1 cellular context compared by ENCODE assay signal in the genomic region with DNA sequence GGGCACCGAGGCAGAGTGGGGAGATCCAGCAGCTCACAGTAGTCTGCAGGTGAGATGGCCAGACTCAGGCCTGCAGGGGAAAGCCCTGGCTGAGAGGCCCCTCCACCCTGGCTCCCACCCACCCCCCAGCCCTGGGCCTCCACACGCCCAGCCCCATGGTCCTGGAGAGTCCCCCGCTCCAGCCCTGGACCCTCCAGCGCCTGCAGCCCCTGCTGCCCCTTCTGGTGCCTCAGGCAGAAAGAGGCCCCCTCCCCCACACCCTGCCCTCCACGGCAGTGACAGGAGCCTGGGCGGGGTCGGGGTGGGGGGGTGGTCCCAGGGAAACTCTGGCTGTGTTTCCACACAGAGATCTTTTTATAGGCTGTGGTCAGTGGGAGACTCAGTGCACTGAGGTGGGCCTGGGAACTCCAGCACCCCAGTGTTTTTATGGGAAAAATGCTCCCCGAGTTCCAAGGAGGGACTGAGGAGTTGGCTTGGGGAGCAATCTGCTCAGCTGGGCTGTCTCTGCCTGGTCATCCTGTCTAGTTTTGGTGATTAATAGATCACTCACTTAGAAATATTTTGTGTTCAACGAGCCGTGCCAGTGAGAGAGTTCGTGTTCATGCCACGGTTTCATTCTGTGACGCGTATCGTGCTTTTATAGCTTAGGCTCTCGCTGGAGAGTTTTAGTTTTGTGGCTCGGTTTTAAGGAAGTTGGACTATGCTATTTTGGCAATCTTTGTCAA.
TF ChIP-seq lines count a peak whose summit lies in the region.

No MANE protein-coding gene starts in this region.

TF ChIP-seq in GM12878, 131 proteins besides CTCF, POLR2A, EP300 and RAD21 (continues in another document):
- TF ChIP-seq CREM (IDR thresholded peaks at IDR 0.05; ENCODE audit: low read depth), result peak; percentile 77
- no peak for TF ChIP-seq RB1 (IDR thresholded peaks at IDR 0.05; ENCODE audit: borderline replicate concordance)
- TF ChIP-seq NFIC (IDR thresholded peaks at IDR 0.05; ENCODE audit: low read depth, low read length), result peak; percentile 62
- TF ChIP-seq, protein P1, sequence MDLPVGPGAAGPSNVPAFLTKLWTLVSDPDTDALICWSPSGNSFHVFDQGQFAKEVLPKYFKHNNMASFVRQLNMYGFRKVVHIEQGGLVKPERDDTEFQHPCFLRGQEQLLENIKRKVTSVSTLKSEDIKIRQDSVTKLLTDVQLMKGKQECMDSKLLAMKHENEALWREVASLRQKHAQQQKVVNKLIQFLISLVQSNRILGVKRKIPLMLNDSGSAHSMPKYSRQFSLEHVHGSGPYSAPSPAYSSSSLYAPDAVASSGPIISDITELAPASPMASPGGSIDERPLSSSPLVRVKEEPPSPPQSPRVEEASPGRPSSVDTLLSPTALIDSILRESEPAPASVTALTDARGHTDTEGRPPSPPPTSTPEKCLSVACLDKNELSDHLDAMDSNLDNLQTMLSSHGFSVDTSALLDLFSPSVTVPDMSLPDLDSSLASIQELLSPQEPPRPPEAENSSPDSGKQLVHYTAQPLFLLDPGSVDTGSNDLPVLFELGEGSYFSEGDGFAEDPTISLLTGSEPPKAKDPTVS (IDR thresholded peaks at IDR 0.05; ENCODE audit: low read depth, low read length), result no peak
- peak; percentile 43; the same call in 1 of the 2 replicates for TF ChIP-seq ZBED1 (IDR thresholded peaks at IDR 0.05; ENCODE audit: borderline replicate concordance)
- no peak for TF ChIP-seq HCFC1 (IDR thresholded peaks at IDR 0.05; ENCODE audit: low read length)
- TF ChIP-seq, protein P2, sequence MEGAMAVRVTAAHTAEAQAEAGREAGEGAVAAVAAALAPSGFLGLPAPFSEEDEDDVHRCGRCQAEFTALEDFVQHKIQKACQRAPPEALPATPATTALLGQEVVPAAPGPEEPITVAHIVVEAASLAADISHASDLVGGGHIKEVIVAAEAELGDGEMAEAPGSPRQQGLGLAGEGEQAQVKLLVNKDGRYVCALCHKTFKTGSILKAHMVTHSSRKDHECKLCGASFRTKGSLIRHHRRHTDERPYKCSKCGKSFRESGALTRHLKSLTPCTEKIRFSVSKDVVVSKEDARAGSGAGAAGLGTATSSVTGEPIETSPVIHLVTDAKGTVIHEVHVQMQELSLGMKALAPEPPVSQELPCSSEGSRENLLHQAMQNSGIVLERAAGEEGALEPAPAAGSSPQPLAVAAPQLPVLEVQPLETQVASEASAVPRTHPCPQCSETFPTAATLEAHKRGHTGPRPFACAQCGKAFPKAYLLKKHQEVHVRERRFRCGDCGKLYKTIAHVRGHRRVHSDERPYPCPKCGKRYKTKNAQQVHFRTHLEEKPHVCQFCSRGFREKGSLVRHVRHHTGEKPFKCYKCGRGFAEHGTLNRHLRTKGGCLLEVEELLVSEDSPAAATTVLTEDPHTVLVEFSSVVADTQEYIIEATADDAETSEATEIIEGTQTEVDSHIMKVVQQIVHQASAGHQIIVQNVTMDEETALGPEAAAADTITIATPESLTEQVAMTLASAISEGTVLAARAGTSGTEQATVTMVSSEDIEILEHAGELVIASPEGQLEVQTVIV (IDR thresholded peaks at IDR 0.05; ENCODE audit: borderline replicate concordance, partially characterized antibody), result no peak
- TF ChIP-seq, protein P3, sequence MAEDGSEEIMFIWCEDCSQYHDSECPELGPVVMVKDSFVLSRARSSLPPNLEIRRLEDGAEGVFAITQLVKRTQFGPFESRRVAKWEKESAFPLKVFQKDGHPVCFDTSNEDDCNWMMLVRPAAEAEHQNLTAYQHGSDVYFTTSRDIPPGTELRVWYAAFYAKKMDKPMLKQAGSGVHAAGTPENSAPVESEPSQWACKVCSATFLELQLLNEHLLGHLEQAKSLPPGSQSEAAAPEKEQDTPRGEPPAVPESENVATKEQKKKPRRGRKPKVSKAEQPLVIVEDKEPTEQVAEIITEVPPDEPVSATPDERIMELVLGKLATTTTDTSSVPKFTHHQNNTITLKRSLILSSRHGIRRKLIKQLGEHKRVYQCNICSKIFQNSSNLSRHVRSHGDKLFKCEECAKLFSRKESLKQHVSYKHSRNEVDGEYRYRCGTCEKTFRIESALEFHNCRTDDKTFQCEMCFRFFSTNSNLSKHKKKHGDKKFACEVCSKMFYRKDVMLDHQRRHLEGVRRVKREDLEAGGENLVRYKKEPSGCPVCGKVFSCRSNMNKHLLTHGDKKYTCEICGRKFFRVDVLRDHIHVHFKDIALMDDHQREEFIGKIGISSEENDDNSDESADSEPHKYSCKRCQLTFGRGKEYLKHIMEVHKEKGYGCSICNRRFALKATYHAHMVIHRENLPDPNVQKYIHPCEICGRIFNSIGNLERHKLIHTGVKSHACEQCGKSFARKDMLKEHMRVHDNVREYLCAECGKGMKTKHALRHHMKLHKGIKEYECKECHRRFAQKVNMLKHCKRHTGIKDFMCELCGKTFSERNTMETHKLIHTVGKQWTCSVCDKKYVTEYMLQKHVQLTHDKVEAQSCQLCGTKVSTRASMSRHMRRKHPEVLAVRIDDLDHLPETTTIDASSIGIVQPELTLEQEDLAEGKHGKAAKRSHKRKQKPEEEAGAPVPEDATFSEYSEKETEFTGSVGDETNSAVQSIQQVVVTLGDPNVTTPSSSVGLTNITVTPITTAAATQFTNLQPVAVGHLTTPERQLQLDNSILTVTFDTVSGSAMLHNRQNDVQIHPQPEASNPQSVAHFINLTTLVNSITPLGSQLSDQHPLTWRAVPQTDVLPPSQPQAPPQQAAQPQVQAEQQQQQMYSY (CRISPR knock-in tag; IDR thresholded peaks at IDR 0.05), result no peak
- TF ChIP-seq NBN (IDR thresholded peaks at IDR 0.05), result peak; percentile 68
- TF ChIP-seq, protein P4, sequence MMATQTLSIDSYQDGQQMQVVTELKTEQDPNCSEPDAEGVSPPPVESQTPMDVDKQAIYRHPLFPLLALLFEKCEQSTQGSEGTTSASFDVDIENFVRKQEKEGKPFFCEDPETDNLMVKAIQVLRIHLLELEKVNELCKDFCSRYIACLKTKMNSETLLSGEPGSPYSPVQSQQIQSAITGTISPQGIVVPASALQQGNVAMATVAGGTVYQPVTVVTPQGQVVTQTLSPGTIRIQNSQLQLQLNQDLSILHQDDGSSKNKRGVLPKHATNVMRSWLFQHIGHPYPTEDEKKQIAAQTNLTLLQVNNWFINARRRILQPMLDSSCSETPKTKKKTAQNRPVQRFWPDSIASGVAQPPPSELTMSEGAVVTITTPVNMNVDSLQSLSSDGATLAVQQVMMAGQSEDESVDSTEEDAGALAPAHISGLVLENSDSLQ (IDR thresholded peaks at IDR 0.05), result peak; percentile 90
- peak; percentile 93 to 94 for TF ChIP-seq IKZF2 (IDR thresholded peaks at IDR 0.05)
- TF ChIP-seq RCOR1 (conservative IDR thresholded peaks at IDR 0.05; ENCODE audit: low read depth, low read length), result no peak
- TF ChIP-seq TCF7 (IDR thresholded peaks at IDR 0.05; ENCODE audit: borderline replicate concordance), result no peak
- TF ChIP-seq EED (IDR thresholded peaks at IDR 0.05; ENCODE audit: low read depth), result peak; percentile 71; the same call in 1 of the 2 replicates
- TF ChIP-seq PAX5 (IDR thresholded peaks at IDR 0.05; ENCODE audit: borderline replicate concordance, low read depth, low read length), result peak; percentile 96
- TF ChIP-seq, protein P5, sequence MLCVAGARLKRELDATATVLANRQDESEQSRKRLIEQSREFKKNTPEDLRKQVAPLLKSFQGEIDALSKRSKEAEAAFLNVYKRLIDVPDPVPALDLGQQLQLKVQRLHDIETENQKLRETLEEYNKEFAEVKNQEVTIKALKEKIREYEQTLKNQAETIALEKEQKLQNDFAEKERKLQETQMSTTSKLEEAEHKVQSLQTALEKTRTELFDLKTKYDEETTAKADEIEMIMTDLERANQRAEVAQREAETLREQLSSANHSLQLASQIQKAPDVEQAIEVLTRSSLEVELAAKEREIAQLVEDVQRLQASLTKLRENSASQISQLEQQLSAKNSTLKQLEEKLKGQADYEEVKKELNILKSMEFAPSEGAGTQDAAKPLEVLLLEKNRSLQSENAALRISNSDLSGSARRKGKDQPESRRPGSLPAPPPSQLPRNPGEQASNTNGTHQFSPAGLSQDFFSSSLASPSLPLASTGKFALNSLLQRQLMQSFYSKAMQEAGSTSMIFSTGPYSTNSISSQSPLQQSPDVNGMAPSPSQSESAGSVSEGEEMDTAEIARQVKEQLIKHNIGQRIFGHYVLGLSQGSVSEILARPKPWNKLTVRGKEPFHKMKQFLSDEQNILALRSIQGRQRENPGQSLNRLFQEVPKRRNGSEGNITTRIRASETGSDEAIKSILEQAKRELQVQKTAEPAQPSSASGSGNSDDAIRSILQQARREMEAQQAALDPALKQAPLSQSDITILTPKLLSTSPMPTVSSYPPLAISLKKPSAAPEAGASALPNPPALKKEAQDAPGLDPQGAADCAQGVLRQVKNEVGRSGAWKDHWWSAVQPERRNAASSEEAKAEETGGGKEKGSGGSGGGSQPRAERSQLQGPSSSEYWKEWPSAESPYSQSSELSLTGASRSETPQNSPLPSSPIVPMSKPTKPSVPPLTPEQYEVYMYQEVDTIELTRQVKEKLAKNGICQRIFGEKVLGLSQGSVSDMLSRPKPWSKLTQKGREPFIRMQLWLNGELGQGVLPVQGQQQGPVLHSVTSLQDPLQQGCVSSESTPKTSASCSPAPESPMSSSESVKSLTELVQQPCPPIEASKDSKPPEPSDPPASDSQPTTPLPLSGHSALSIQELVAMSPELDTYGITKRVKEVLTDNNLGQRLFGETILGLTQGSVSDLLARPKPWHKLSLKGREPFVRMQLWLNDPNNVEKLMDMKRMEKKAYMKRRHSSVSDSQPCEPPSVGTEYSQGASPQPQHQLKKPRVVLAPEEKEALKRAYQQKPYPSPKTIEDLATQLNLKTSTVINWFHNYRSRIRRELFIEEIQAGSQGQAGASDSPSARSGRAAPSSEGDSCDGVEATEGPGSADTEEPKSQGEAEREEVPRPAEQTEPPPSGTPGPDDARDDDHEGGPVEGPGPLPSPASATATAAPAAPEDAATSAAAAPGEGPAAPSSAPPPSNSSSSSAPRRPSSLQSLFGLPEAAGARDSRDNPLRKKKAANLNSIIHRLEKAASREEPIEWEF (IDR thresholded peaks at IDR 0.05; ENCODE audit: insufficient replicate concordance, low read depth, low read length), result no peak
- no peak for TF ChIP-seq HDAC2 (IDR thresholded peaks at IDR 0.05)
- no peak for TF ChIP-seq TCF3 (IDR thresholded peaks at IDR 0.05; ENCODE audit: borderline replicate concordance, insufficient read depth, low read depth, low read length)
- peak in 1 of 2 experiments; percentile 55; a peak in 2 of 4 replicates for TF ChIP-seq BHLHE40 (IDR thresholded peaks at IDR 0.05; ENCODE audit: borderline replicate concordance in 1 of 2, low read depth in 2 of 2, low read length in 1 of 2)
- TF ChIP-seq, protein P6, sequence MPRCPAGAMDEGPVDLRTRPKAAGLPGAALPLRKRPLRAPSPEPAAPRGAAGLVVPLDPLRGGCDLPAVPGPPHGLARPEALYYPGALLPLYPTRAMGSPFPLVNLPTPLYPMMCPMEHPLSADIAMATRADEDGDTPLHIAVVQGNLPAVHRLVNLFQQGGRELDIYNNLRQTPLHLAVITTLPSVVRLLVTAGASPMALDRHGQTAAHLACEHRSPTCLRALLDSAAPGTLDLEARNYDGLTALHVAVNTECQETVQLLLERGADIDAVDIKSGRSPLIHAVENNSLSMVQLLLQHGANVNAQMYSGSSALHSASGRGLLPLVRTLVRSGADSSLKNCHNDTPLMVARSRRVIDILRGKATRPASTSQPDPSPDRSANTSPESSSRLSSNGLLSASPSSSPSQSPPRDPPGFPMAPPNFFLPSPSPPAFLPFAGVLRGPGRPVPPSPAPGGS (IDR thresholded peaks at IDR 0.05; ENCODE audit: borderline replicate concordance, insufficient read depth, low read depth, low read length, poor library complexity, severe bottlenecking), result no peak
- TF ChIP-seq, protein P7, sequence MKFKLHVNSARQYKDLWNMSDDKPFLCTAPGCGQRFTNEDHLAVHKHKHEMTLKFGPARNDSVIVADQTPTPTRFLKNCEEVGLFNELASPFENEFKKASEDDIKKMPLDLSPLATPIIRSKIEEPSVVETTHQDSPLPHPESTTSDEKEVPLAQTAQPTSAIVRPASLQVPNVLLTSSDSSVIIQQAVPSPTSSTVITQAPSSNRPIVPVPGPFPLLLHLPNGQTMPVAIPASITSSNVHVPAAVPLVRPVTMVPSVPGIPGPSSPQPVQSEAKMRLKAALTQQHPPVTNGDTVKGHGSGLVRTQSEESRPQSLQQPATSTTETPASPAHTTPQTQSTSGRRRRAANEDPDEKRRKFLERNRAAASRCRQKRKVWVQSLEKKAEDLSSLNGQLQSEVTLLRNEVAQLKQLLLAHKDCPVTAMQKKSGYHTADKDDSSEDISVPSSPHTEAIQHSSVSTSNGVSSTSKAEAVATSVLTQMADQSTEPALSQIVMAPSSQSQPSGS (IDR thresholded peaks at IDR 0.05; ENCODE audit: low read length), result 0 out of 2 replicates have a peak, but pooled peaks have one; percentile 36
- TF ChIP-seq, protein P8, sequence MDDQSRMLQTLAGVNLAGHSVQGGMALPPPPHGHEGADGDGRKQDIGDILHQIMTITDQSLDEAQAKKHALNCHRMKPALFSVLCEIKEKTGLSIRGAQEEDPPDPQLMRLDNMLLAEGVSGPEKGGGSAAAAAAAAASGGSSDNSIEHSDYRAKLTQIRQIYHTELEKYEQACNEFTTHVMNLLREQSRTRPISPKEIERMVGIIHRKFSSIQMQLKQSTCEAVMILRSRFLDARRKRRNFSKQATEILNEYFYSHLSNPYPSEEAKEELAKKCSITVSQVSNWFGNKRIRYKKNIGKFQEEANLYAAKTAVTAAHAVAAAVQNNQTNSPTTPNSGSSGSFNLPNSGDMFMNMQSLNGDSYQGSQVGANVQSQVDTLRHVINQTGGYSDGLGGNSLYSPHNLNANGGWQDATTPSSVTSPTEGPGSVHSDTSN (IDR thresholded peaks at IDR 0.05; ENCODE audit: insufficient replicate concordance, low read depth, low read length), result peak; percentile 84
- TF ChIP-seq RUNX3 (IDR thresholded peaks at IDR 0.05; ENCODE audit: low read length), result peak; percentile 61
- TF ChIP-seq POLR2AphosphoS5 (IDR thresholded peaks at IDR 0.05; ENCODE audit: low read length), result peak; percentile 68; the same call in 1 of the 2 replicates
- TF ChIP-seq ZNF622 (IDR thresholded peaks at IDR 0.05), result no peak
- TF ChIP-seq TCF12 (IDR thresholded peaks at IDR 0.05; ENCODE audit: low read depth, low read length), result peak; percentile 62; the same call in 1 of the 2 replicates
- TF ChIP-seq JUNB (IDR thresholded peaks at IDR 0.05), result peak; percentile 22; the same call in 1 of the 2 replicates
- TF ChIP-seq SMARCA5 (IDR thresholded peaks at IDR 0.05), result no peak
- no peak for TF ChIP-seq ZZZ3 (IDR thresholded peaks at IDR 0.05; ENCODE audit: control insufficient read depth, insufficient read length, low read depth)
- peak; percentile 33; the same call in 1 of the 3 replicates for TF ChIP-seq POU2F2 (IDR thresholded peaks at IDR 0.05; ENCODE audit: borderline replicate concordance, low read depth, low read length)
- TF ChIP-seq, protein P9, sequence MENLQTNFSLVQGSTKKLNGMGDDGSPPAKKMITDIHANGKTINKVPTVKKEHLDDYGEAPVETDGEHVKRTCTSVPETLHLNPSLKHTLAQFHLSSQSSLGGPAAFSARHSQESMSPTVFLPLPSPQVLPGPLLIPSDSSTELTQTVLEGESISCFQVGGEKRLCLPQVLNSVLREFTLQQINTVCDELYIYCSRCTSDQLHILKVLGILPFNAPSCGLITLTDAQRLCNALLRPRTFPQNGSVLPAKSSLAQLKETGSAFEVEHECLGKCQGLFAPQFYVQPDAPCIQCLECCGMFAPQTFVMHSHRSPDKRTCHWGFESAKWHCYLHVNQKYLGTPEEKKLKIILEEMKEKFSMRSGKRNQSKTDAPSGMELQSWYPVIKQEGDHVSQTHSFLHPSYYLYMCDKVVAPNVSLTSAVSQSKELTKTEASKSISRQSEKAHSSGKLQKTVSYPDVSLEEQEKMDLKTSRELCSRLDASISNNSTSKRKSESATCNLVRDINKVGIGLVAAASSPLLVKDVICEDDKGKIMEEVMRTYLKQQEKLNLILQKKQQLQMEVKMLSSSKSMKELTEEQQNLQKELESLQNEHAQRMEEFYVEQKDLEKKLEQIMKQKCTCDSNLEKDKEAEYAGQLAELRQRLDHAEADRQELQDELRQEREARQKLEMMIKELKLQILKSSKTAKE (IDR thresholded peaks at IDR 0.05; ENCODE audit: low read depth, poor library complexity, severe bottlenecking), result peak; percentile 46
- peak in 1 of 2 experiments; percentile 13; a peak in 1 of 4 replicates for TF ChIP-seq ETV6 (conservative IDR thresholded peaks at IDR 0.05 in 1 of 2, IDR thresholded peaks at IDR 0.05 in 1 of 2; ENCODE audit: borderline replicate concordance in 1 of 2, low read depth in 1 of 2)
